ENCODE assay signal across 8 cellular contexts in the genomic region with DNA sequence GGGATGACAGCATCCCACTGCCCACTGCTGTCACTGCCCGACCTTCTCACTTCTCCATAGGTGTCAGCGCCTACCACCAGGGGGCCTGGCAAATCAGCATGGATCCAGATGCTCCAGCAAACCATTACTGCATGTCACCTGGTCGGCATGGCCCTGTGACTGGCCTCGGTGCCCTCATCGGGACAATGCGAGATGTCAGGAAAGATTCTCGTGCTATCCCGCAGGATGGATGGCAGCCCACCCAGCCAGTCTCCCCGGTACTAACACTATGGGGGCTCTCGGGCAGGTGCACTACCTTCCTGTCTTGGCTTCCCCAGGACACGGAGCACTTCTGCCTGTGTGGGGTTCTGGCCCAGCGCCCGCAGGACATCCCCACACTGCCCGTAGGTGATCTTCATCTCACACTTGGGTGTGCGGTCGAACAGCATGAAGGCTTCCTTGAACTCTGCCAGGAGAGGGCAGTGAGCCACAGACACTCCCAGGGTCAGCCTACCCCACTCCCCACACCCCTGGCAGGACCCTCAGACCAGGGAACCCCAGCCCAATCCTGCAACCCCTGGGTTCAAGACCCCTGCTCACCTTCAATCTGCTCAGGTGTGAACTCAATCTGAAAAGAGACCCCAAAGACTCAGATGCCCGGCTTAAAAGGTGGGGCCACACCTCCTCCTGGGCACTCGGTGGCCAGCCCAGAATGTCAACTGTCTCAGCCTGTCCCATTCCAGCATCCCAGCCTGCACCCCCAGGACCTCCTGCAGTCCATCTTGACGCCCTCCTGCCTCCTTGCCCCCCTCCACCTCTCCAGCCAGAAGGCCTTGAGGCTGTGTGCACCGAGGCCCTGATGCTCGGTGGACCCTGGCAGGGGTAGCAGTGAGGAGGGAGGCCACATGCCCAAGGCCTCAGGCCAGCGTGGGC. TPM values are rescaled to one million over a fixed set of nuclear protein-coding genes. Genes with fewer than 3 reads are reported as not detected.
A peak's percentile ranks its signal among the peaks of the same experiment; 100 is the strongest.
DNase-seq lines count a peak whose midpoint lies in the region; ATAC-seq, FAIRE-seq and TF ChIP-seq lines count a peak whose summit lies in the region.

No MANE protein-coding gene starts in this region.

- H3K36me3 Mint-ChIP-seq in neural progenitor cell = no peaks in the 10 kb centered on the region

- no peak overlapping the region for H3K9ac ChIP-seq in mammary epithelial cell (ENCODE audit: insufficient read depth, low read length)
- H3K9ac ChIP-seq in neural progenitor cell = no peak overlapping the region

- H3K36me3 ChIP-seq in DOHH2 (ENCODE audit: control insufficient read depth, low read length) (no peaks in the 10 kb centered on the region), mammary epithelial cell (ENCODE audit: insufficient read depth, low read length) (no peaks in the 10 kb centered on the region), neural progenitor cell (no peaks in the 10 kb centered on the region)

- H3K27me3 ChIP-seq in DOHH2 (ENCODE audit: control insufficient read depth, low read length) = peaks cover 8% of the 10 kb centered on the region; the same call in 1 of the 2 replicates
- H3K27me3 ChIP-seq in mammary epithelial cell (ENCODE audit: insufficient read depth, low read length) = no peaks in the 10 kb centered on the region
- no peaks in the 10 kb centered on the region for H3K27me3 ChIP-seq in neural progenitor cell

- H3K79me2 ChIP-seq in DOHH2 (ENCODE audit: control insufficient read depth, low read length) (no peaks in the 10 kb centered on the region), mammary epithelial cell (ENCODE audit: insufficient read depth, low read length) (no peaks in the 10 kb centered on the region), neural progenitor cell (ENCODE audit: low read depth) (no peaks in the 10 kb centered on the region)

- H3K27me3 Mint-ChIP-seq in neural progenitor cell (ENCODE audit: insufficient read depth, low read depth) = peaks cover 12% of the 10 kb centered on the region

- peak; percentile 8 to 43 for DNase-seq in Kasumi-1 (lab: John Stamatoyannopoulos, UW)
- no peak for DNase-seq in mammary epithelial cell
- DNase-seq in neural progenitor cell (ENCODE audit: low spot score) = no peak
- no peak for DNase-seq in foreskin melanocyte
- DNase-seq in GM12892 (ENCODE audit: insufficient read length) = no peak

- H3K4me1 Mint-ChIP-seq in neural progenitor cell = peaks cover 30% of the 10 kb centered on the region

- H3K4me3 ChIP-seq in DOHH2 (ENCODE audit: low read length) (no peak overlapping the region), mammary epithelial cell (replicated peaks in 1 of 3; ENCODE audit: insufficient read depth in 1 of 3, low read depth in 2 of 3, low read length in 3 of 3) (no peak overlapping the region), neural progenitor cell (no peak overlapping the region)

- H3K4me3 Mint-ChIP-seq in neural progenitor cell = no peak overlapping the region

- in situ Hi-C loops in mammary epithelial cell (cut with MboI; ENCODE audit: low sequenced_read_pairs in 2 of 2) = no loop called here

- TF ChIP-seq POLR2A in GM12892 (IDR thresholded peaks at IDR 0.05; ENCODE audit: low read depth, low read length) = no peak

- BruUV-seq in mammary epithelial cell (replicated peaks; lab: Mats Ljungman, UMichigan) = no TSS peak

- no peak overlapping the region for H3K27ac Mint-ChIP-seq in neural progenitor cell

- no peaks in the 10 kb centered on the region for H3K9me3 Mint-ChIP-seq in neural progenitor cell

- ATAC-seq in GM21825 (IDR thresholded peaks at IDR 0.05; ENCODE audit: unreplicated experiment) = no peak
- no peak for ATAC-seq in HG03565 (IDR thresholded peaks at IDR 0.05; ENCODE audit: unreplicated experiment)

- H3K4me2 ChIP-seq in DOHH2 (ENCODE audit: low read length) = no peak overlapping the region
- H3K4me2 ChIP-seq in mammary epithelial cell (ENCODE audit: insufficient read depth, low read depth, low read length) = no peak overlapping the region
- H3K4me2 ChIP-seq in neural progenitor cell = no peak overlapping the region

- 86% methylated on average over 11 of the region's 22 CpGs for WGBS in mammary epithelial cell (ENCODE audit: low coverage, missing lambda C conversion rate)

- peaks cover 6% of the 10 kb centered on the region for H3K4me1 ChIP-seq in DOHH2 (ENCODE audit: control insufficient read depth, low read length)
- no peaks in the 10 kb centered on the region for H3K4me1 ChIP-seq in mammary epithelial cell (ENCODE audit: insufficient read depth, low read length)
- peaks cover 10% of the 10 kb centered on the region for H3K4me1 ChIP-seq in neural progenitor cell

- dilution Hi-C loops in mammary epithelial cell (cut with HindIII; ENCODE audit: low sequenced_read_pairs) = no loop called here

- CTCF ChIA-PET in mammary epithelial cell (lab: Charles Lee; ENCODE audit: low non-redundant PET) = no interaction called here

- TF ChIP-seq CTCF in DOHH2 (IDR thresholded peaks at IDR 0.05; ENCODE audit: low read depth, low read length, poor library complexity, severe bottlenecking) = peak; percentile 53
- peak; percentile 48 to 49 for TF ChIP-seq CTCF in mammary epithelial cell (conservative IDR thresholded peaks at IDR 0.05 in 1 of 2, IDR thresholded peaks at IDR 0.05 in 1 of 2; ENCODE audit: extremely low read depth in 1 of 2, insufficient read depth in 1 of 2, low read depth in 1 of 2, low read length in 2 of 2)
- TF ChIP-seq CTCF in neural progenitor cell (IDR thresholded peaks at IDR 0.05) = peak; percentile 43

- no peak overlapping the region for H2AFZ ChIP-seq in mammary epithelial cell (ENCODE audit: low read depth, low read length)
- no peak overlapping the region for H2AFZ ChIP-seq in neural progenitor cell (replicated peaks)

- H4K20me1 ChIP-seq in DOHH2 (ENCODE audit: control insufficient read depth, insufficient read depth, low read depth, low read length) (no peaks in the 10 kb centered on the region), mammary epithelial cell (ENCODE audit: insufficient read depth, low read length) (no peaks in the 10 kb centered on the region), neural progenitor cell (ENCODE audit: low read depth) (no peaks in the 10 kb centered on the region)

- intact Hi-C loops in mammary epithelial cell (cut with micrococcal nuclease) = no loop called here

- H3K9me3 ChIP-seq in DOHH2 (ENCODE audit: control insufficient read depth, insufficient read depth, low read length) (no peaks in the 10 kb centered on the region), mammary epithelial cell (replicated peaks; ENCODE audit: insufficient read depth, low read length) (no peaks in the 10 kb centered on the region), neural progenitor cell (ENCODE audit: low read depth) (no peaks in the 10 kb centered on the region)

- no peak for FAIRE-seq in GM12892 (lab: Jason Lieb, UNC)

- H3F3A ChIP-seq in DOHH2 (ENCODE audit: control insufficient read depth, insufficient read depth) (no peaks in the 10 kb centered on the region), neural progenitor cell (ENCODE audit: low read depth) (no peaks in the 10 kb centered on the region)

- H3K9me2 ChIP-seq in DOHH2 (replicated peaks; ENCODE audit: control insufficient read depth, low read length) = no peaks in the 10 kb centered on the region

- H3K27ac ChIP-seq in DOHH2 (ENCODE audit: low read depth, low read length) = no peak overlapping the region
- no peak overlapping the region for H3K27ac ChIP-seq in mammary epithelial cell (ENCODE audit: insufficient read depth, low read depth, low read length)
- no peak overlapping the region for H3K27ac ChIP-seq in neural progenitor cell

RNA-seq across cellular contexts. Expression of gene MYL3, which starts 2.6 kb away (rescaled TPM):
- total RNA-seq in mammary epithelial cell = not detected
- polyA plus RNA-seq in mammary epithelial cell = not detected
- not detected for polyA minus RNA-seq in mammary epithelial cell
- not detected in 2 replicates for total RNA-seq in neural progenitor cell (ENCODE audit: low replicate concordance)
- polyA plus RNA-seq in GM12892 (2012; ENCODE audit: missing spikeins) = 0.47 TPM

RNA-seq across cellular contexts. Expression of gene PTH1R, which starts 16.9 kb away (rescaled TPM):
- total RNA-seq in mammary epithelial cell (under 1 TPM in 1 of 2 donors, not detected in 1; 0.33 TPM), neural progenitor cell (ENCODE audit: low replicate concordance) (0.43 TPM in 1 of 2 replicates, not detected in the other)
- not detected for polyA plus RNA-seq in mammary epithelial cell
- polyA minus RNA-seq in mammary epithelial cell = not detected
- polyA plus RNA-seq in GM12892 (2012; ENCODE audit: missing spikeins) = not detected

Comparison
In these comparisons a context has a peak if more than half of its experiments do, and no peak if none do; other contexts are left out.
1. DNase-seq: peak in Kasumi-1 (2 of 2); none in mammary epithelial cell (single experiment), neural progenitor cell (single experiment), foreskin melanocyte (single experiment) and GM12892 (single experiment).
2. Peak in every context shown above with its lines, with median percentiles within 50 percentile points of each other: CTCF ChIP-seq.